Comparison of ENCODE assay signal across 14 cellular contexts in the genomic region with DNA sequence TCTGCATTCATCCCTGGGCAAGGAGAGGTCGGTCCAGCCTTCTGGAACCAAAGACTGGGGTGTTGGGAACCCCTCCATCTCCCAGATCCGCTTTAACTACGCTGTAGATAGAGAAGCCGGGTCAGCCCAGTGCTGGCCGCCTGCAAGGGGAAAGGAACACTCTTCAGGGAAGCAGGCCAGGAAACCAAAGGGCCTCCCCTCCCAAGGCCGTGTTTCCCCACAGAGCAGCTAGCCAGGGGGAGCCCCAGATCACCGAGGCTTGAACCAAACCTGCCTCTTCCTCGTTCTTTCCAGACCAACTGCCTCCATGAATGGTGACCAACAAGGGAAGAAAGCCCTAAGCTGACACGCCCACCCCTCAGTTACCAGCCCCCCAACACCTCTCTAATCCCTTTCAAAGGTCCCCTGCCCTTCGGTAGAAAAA. TPM values are rescaled to one million over a fixed set of nuclear protein-coding genes. Genes with fewer than 3 reads are reported as not detected.
DNase-seq lines count a peak whose midpoint lies in the region; ATAC-seq and TF ChIP-seq lines count a peak whose summit lies in the region.
"Had no signal": no experiment of that assay in that cellular context is flagged by ENCODE, and none has a peak within 500 bp of the region (broad histone marks: within the 10 kb centered on the region; RNA-seq: fewer than 3 reads in every experiment).

No MANE protein-coding gene starts in this region.

- peaks cover 0 to 3% (median 0%) of the 10 kb centered on the region in 5 donors for H3K9me3 Mint-ChIP-seq in CD8-positive, alpha-beta memory T cell
- peaks cover 3% of the 10 kb centered on the region for H3K9me3 Mint-ChIP-seq in nephron progenitor cell
- H3K9me3 Mint-ChIP-seq in chondrocyte (ENCODE audit: low read depth), result no peaks in the 10 kb centered on the region

- TF ChIP-seq POLR2A in vagina (IDR thresholded peaks at IDR 0.05) (no peak), spleen (IDR thresholded peaks at IDR 0.05) (no peak)

- no peak for ATAC-seq in GM21367 (IDR thresholded peaks at IDR 0.05; ENCODE audit: unreplicated experiment)

- CTCF ChIA-PET in CD8-positive, alpha-beta memory T cell (lab: Charles Lee), result no interaction called here

- H3K27ac ChIP-seq in CD8-positive, alpha-beta memory T cell (ENCODE audit: low read depth, low read length), result no peak overlapping the region
- H3K27ac ChIP-seq in vagina (no peak overlapping the region), spleen (no peak overlapping the region)

- H3K4me3 ChIP-seq in CD8-positive, alpha-beta memory T cell (ENCODE audit: low read length), result no peak overlapping the region
- H3K4me3 ChIP-seq in H7 (ENCODE audit: insufficient read depth, low read depth, low read length) (no peak overlapping the region; the same call in 1 of the 2 replicates), vagina (no peak overlapping the region), spleen (peak overlapping the region in 1 of 8 donors; percentile 7)

- H3K4me1 Mint-ChIP-seq in CD8-positive, alpha-beta memory T cell, result peaks cover 31 to 44% (median 42%) of the 10 kb centered on the region in 3 donors
- H3K4me1 Mint-ChIP-seq in nephron progenitor cell (peaks cover 29% of the 10 kb centered on the region), chondrocyte (ENCODE audit: low read depth) (peaks cover 36% of the 10 kb centered on the region)

- H3K9me3 ChIP-seq in CD8-positive, alpha-beta memory T cell (ENCODE audit: low read length), result no peaks in the 10 kb centered on the region
- H3K9me3 ChIP-seq in vagina (no peaks in the 10 kb centered on the region), spleen (no peaks in the 10 kb centered on the region)

- POLR2A ChIA-PET in CD8-positive, alpha-beta memory T cell (lab: Charles Lee), result no interaction called here

- H3K36me3 Mint-ChIP-seq in CD8-positive, alpha-beta memory T cell, result peaks cover 4 to 22% (median 5%) of the 10 kb centered on the region in 3 donors
- H3K36me3 Mint-ChIP-seq in nephron progenitor cell (ENCODE audit: low read depth) (peaks cover 21% of the 10 kb centered on the region), chondrocyte (ENCODE audit: low read depth) (peaks cover 9% of the 10 kb centered on the region)

- peak in 1 of 5 donors; percentile 32 for DNase-seq in CD8-positive, alpha-beta memory T cell
- DNase-seq in H7, result peak; percentile 71
- DNase-seq in astrocyte of the hippocampus (ENCODE audit: low read depth, low spot score), result peak; percentile 34
- DNase-seq in nephron progenitor cell, result no peak
- DNase-seq in chondrocyte (ENCODE audit: low spot score), result no peak
- no peak for DNase-seq in vagina (ENCODE audit: extremely low spot score in 2 of 2)
- no peak for DNase-seq in spleen
- DNase-seq: cortex of kidney, DMS79, left cardiac atrium, NCI-H2029, nucleus accumbens, RPMI8226 had no signal

- H3K27me3 Mint-ChIP-seq in CD8-positive, alpha-beta memory T cell, result peaks cover 29 to 36% of the 10 kb centered on the region in 2 donors
- H3K27me3 Mint-ChIP-seq in nephron progenitor cell (ENCODE audit: low read depth, poor library complexity), result peaks cover 45% of the 10 kb centered on the region
- peaks cover 21% of the 10 kb centered on the region for H3K27me3 Mint-ChIP-seq in chondrocyte (ENCODE audit: low read depth)

- H3K4me3 Mint-ChIP-seq in CD8-positive, alpha-beta memory T cell, result peak overlapping the region; percentile 24 to 87 (median 69)
- H3K4me3 Mint-ChIP-seq in nephron progenitor cell (peak overlapping the region; percentile 68), chondrocyte (ENCODE audit: unreplicated experiment) (no peak overlapping the region)

- no peak for TF ChIP-seq CTCF in nephron progenitor cell (IDR thresholded peaks at IDR 0.05)
- TF ChIP-seq CTCF in chondrocyte (IDR thresholded peaks at IDR 0.05), result no peak
- TF ChIP-seq CTCF in vagina (IDR thresholded peaks at IDR 0.05), result no peak
- no peak for TF ChIP-seq CTCF in spleen (IDR thresholded peaks at IDR 0.05 in 8 of 11, conservative IDR thresholded peaks at IDR 0.05 in 3 of 11)

- intact Hi-C loops in vagina (cut with DNase I) (no loop called here), spleen (cut with DNase I; ENCODE audit: low total_unique reads) (loop anchor here (10.0 kb wide), 1 partner anchor 53 kb away; a partner anchor contains a TSS)

- H3K36me3 ChIP-seq in CD8-positive, alpha-beta memory T cell (ENCODE audit: insufficient read depth, low read length), result no peaks in the 10 kb centered on the region
- H3K36me3 ChIP-seq in H7 (replicated peaks; ENCODE audit: control insufficient read depth, insufficient read depth, low read length) (peaks cover 3% of the 10 kb centered on the region), vagina (peaks cover 0 to 13% of the 10 kb centered on the region in 2 donors), spleen (peaks cover 0 to 21% (median 8%) of the 10 kb centered on the region in 6 donors)

- H3K27ac Mint-ChIP-seq in CD8-positive, alpha-beta memory T cell, result peak overlapping the region in 1 of 8 donors; percentile 40
- H3K27ac Mint-ChIP-seq in nephron progenitor cell (no peak overlapping the region), chondrocyte (ENCODE audit: unreplicated experiment) (no peak overlapping the region)

- no peaks in the 10 kb centered on the region for H3K4me1 ChIP-seq in CD8-positive, alpha-beta memory T cell (ENCODE audit: insufficient read depth, low read length)
- H3K4me1 ChIP-seq in vagina (peaks cover 23% of the 10 kb centered on the region), spleen (peaks cover 16 to 56% (median 36%) of the 10 kb centered on the region in 6 donors)

- H3K27me3 ChIP-seq in CD8-positive, alpha-beta memory T cell (ENCODE audit: insufficient read depth, low read length, poor library complexity, severe bottlenecking), result peaks cover 13% of the 10 kb centered on the region
- peaks cover 47% of the 10 kb centered on the region for H3K27me3 ChIP-seq in H7 (ENCODE audit: control insufficient read depth, insufficient read depth, low read length)
- no peaks in the 10 kb centered on the region for H3K27me3 ChIP-seq in vagina
- peaks cover 7 to 58% (median 48%) of the 10 kb centered on the region in 7 donors for H3K27me3 ChIP-seq in spleen (replicated peaks in 1 of 7)

- WGBS in spleen, 5 donors, result 7 to 14% (median 8%) methylated on average over 7 to 10 of the region's 10 CpGs

RNA-seq across cellular contexts. Expression of a gene that starts 1.2 kb away (rescaled TPM):
- total RNA-seq in CD8-positive, alpha-beta memory T cell, result under 1 TPM; 0.61 to 0.82 TPM
- polyA plus RNA-seq in CD8-positive, alpha-beta memory T cell, result not detected
- total RNA-seq in H7 (2014; rRNA removed; shearing (Covaris generic)), result 0.78 and 0.83 TPM in 2 replicates
- 0.23 to 1.0 TPM (median 0.42 TPM) in 3 replicates for total RNA-seq in chondrocyte
- total RNA-seq in vagina, result 2.0 TPM
- total RNA-seq in spleen, result under 1 TPM; 0.09 to 0.44 (median 0.17) TPM
- under 1 TPM; 0.04 to 0.10 (median 0.08) TPM for polyA plus RNA-seq in spleen

RNA-seq across cellular contexts. Expression of a gene that starts 18.0 kb away (rescaled TPM):
- total RNA-seq in CD8-positive, alpha-beta memory T cell, result 100 to 1,000 TPM; 397 to 449 TPM
- polyA plus RNA-seq in CD8-positive, alpha-beta memory T cell, result 213 TPM
- total RNA-seq in H7 (2014; rRNA removed; shearing (Covaris generic)), result 237 and 308 TPM in 2 replicates
- total RNA-seq in chondrocyte (208 to 243 TPM (median 220 TPM) in 3 replicates), vagina (154 TPM), spleen (100 to 1,000 TPM; 106 to 424 (median 304) TPM)
- polyA plus RNA-seq in spleen, result 1,000 to 10,000 TPM in 2 of 3 donors, 100 to 1,000 TPM in 1; 500 to 1,105 (median 1,034) TPM

RNA-seq across cellular contexts. Expression of a gene that starts 24.6 kb away (rescaled TPM):
- 10 to 100 TPM; 10.8 to 12.8 TPM for total RNA-seq in CD8-positive, alpha-beta memory T cell
- 0.22 TPM for polyA plus RNA-seq in CD8-positive, alpha-beta memory T cell
- total RNA-seq in H7 (2014; rRNA removed; shearing (Covaris generic)), result 6.8 and 25.3 TPM in 2 replicates
- total RNA-seq in chondrocyte, result 15.6 to 19.9 TPM (median 17.9 TPM) in 3 replicates
- 19.4 TPM for total RNA-seq in vagina
- total RNA-seq in spleen, result 10 to 100 TPM in 2 of 7 donors, 1 to 10 TPM in 5; 4.2 to 12.5 (median 6.5) TPM
- 1 to 10 TPM; 2.8 to 6.2 (median 5.3) TPM for polyA plus RNA-seq in spleen

RNA-seq across cellular contexts. Expression of a gene that starts 54.4 kb away (rescaled TPM):
- total RNA-seq in CD8-positive, alpha-beta memory T cell, result 10 to 100 TPM; 79.1 to 79.4 TPM
- 24.4 TPM for polyA plus RNA-seq in CD8-positive, alpha-beta memory T cell
- total RNA-seq in H7 (2014; rRNA removed; shearing (Covaris generic)), result 195 and 196 TPM in 2 replicates
- total RNA-seq in chondrocyte (72.7 to 94.2 TPM (median 73.1 TPM) in 3 replicates), vagina (43.2 TPM), spleen (10 to 100 TPM; 19.8 to 34.6 (median 30.7) TPM)
- polyA plus RNA-seq in spleen, result 10 to 100 TPM in 1 of 3 donors, 1 to 10 TPM in 2; 5.2 to 13.3 (median 8.3) TPM

Comparison
In these comparisons a context has a peak if more than half of its experiments do, and no peak if none do; other contexts are left out.
1. DNase-seq: peak in H7 (single experiment) and astrocyte of the hippocampus (single experiment); none in nephron progenitor cell (single experiment), chondrocyte (single experiment), vagina (0 of 2) and spleen (single experiment).